In the genomic region with DNA sequence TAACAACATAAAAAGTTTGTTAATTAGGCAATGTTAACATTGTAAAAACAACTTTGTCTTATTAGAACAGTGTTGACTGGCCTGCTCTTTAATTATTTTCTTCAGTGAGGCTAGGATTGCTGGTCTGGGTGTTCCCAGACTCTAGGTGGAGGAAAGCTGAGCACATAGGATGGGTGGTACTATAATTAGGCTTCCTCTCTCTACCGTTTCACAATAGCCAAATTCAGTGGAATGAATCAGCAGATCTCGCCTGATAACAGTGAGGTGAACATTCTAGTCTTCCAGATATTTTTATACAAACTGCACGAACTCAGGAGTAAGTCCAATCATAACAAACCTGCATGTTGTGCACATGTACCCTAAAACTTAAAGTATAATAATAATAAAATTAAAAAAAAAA, we compare ENCODE assay signal across 12 cellular contexts. TPM values are rescaled to one million over a fixed set of nuclear protein-coding genes. Genes with fewer than 3 reads are reported as not detected.
DNase-seq lines count a peak whose midpoint lies in the region; ATAC-seq, FAIRE-seq and TF ChIP-seq lines count a peak whose summit lies in the region.
"Had no signal": no experiment of that assay in that cellular context is flagged by ENCODE, and none has a peak within 500 bp of the region (broad histone marks: within the 10 kb centered on the region; RNA-seq: fewer than 3 reads in every experiment).

No MANE protein-coding gene starts in this region.

- no peaks in the 10 kb centered on the region for H3K9me3 ChIP-seq in MG63
- no peaks in the 10 kb centered on the region for H3K9me3 ChIP-seq in ovary

- intact Hi-C loops in left ventricle myocardium superior (cut with micrococcal nuclease) = no loop called here
- intact Hi-C loops in Right ventricle myocardium superior (cut with DNase I) = no loop called here
- intact Hi-C loops in ovary (cut with DNase I) = no loop called here

- FAIRE-seq in urothelium cell line (lab: Jason Lieb, UNC) = peak; percentile 89

- H3K4me3 ChIP-seq in fibroblast of pulmonary artery (replicated peaks; ENCODE audit: low read depth, low read length) = no peak overlapping the region
- no peak overlapping the region for H3K4me3 ChIP-seq in MG63
- H3K4me3 ChIP-seq in ovary = no peak overlapping the region
- H3K4me3 ChIP-seq: smooth muscle cell had no signal

- DNase-seq in left ventricle myocardium superior (no peak), Right ventricle myocardium superior (no peak), RPMI7951 (ENCODE audit: low read depth) (peak; percentile 74), fibroblast of pulmonary artery (ENCODE audit: low read depth) (peak; percentile 68), urothelium cell line (ENCODE audit: low spot score) (peak; percentile 48), MG63 (no peak), ovary (no peak)
- no peak for DNase-seq in stimulated activated CD4-positive, alpha-beta T cell treated with anti-CD3 and anti-CD28 coated beads, Interleukin-4, amount 100 ng/mL, for 4 hours
- DNase-seq: C1 segment of cervical spinal cord, NCI-H146 had no signal

- ATAC-seq in left ventricle myocardium superior (peak; percentile 65), Right ventricle myocardium superior (ENCODE audit: poor library complexity) (no peak)

- H3K4me1 ChIP-seq in ovary (ENCODE audit: insufficient read depth) = no peaks in the 10 kb centered on the region

- TF ChIP-seq POLR2A in ovary (IDR thresholded peaks at IDR 0.05) = no peak

- no peaks in the 10 kb centered on the region for H3K36me3 ChIP-seq in MG63
- H3K36me3 ChIP-seq in ovary = no peaks in the 10 kb centered on the region

- 37 to 53% (median 48%) methylated on average over 3 of the region's 3 CpGs for WGBS in ovary, 3 donors

- TF ChIP-seq CTCF in fibroblast of pulmonary artery (IDR thresholded peaks at IDR 0.05; ENCODE audit: low read length, missing control alignments) = no peak
- TF ChIP-seq CTCF in ovary (IDR thresholded peaks at IDR 0.05) = no peak

- H3K27ac ChIP-seq in ovary = no peak overlapping the region

- H3K27me3 ChIP-seq in MG63 = no peaks in the 10 kb centered on the region
- H3K27me3 ChIP-seq in ovary = no peaks in the 10 kb centered on the region

- TF ChIP-seq EP300 in ovary (IDR thresholded peaks at IDR 0.05) = no peak

RNA-seq across cellular contexts. Expression of gene PTGDR, which starts 11.9 kb away (rescaled TPM):
- total RNA-seq in left ventricle myocardium superior = 1.1 TPM
- 0.89 TPM for total RNA-seq in Right ventricle myocardium superior
- total RNA-seq in RPMI7951 (2014; rRNA removed; shearing (Covaris generic)) = not detected in 2 replicates
- not detected in 2 replicates for total RNA-seq in MG63 (2014; rRNA removed; shearing (Covaris generic); ENCODE audit: low replicate concordance)
- 1 to 10 TPM in 1 of 7 donors, under 1 TPM in 6; 0.10 to 1.0 (median 0.52) TPM for total RNA-seq in ovary
- 1 to 10 TPM in 1 of 2 donors, under 1 TPM in 1; 0.17 to 1.8 TPM for polyA plus RNA-seq in ovary
- total RNA-seq: OCI-LY7, smooth muscle cell had no signal
- polyA plus RNA-seq: smooth muscle cell had no signal

RNA-seq across cellular contexts. Expression of gene PTGER2, which starts 34.7 kb away (rescaled TPM):
- total RNA-seq in left ventricle myocardium superior (0.47 TPM), Right ventricle myocardium superior (0.65 TPM), ovary (10 to 100 TPM in 2 of 7 donors, 1 to 10 TPM in 4, under 1 TPM in 1; 0.86 to 15.6 (median 6.7) TPM)
- total RNA-seq in RPMI7951 (2014; rRNA removed; shearing (Covaris generic)) = 0.78 and 1.6 TPM in 2 replicates
- total RNA-seq in MG63 (2014; rRNA removed; shearing (Covaris generic); ENCODE audit: low replicate concordance) = 0.39 and 2.7 TPM in 2 replicates
- polyA plus RNA-seq in ovary = 1 to 10 TPM; 5.5 to 5.8 TPM
- total RNA-seq: OCI-LY7 had no signal

Comparison
In these comparisons a context has a peak if more than half of its experiments do, and no peak if none do; other contexts are left out.
1. DNase-seq: peak in RPMI7951 (single experiment), fibroblast of pulmonary artery (single experiment) and urothelium cell line (single experiment); none in left ventricle myocardium superior (single experiment), Right ventricle myocardium superior (single experiment), MG63 (single experiment), stimulated activated CD4-positive, alpha-beta T cell treated with anti-CD3 and anti-CD28 coated beads, Interleukin-4, amount 100 ng/mL, for 4 hours (0 of 2) and ovary (0 of 5).